1 cellular context compared by ENCODE assay signal in genomic region chr20:53749499-53749898, GRCh38.
TF ChIP-seq lines count a peak whose summit lies in the region.

No MANE protein-coding gene starts in this region.

TF ChIP-seq in H1, 55 proteins besides CTCF, POLR2A, EP300 and RAD21 (continued from another document):
- TF ChIP-seq ASH2L (IDR thresholded peaks at IDR 0.05; ENCODE audit: low read length): no peak
